Comparison of ENCODE assay signal across 7 cellular contexts in the genomic region with DNA sequence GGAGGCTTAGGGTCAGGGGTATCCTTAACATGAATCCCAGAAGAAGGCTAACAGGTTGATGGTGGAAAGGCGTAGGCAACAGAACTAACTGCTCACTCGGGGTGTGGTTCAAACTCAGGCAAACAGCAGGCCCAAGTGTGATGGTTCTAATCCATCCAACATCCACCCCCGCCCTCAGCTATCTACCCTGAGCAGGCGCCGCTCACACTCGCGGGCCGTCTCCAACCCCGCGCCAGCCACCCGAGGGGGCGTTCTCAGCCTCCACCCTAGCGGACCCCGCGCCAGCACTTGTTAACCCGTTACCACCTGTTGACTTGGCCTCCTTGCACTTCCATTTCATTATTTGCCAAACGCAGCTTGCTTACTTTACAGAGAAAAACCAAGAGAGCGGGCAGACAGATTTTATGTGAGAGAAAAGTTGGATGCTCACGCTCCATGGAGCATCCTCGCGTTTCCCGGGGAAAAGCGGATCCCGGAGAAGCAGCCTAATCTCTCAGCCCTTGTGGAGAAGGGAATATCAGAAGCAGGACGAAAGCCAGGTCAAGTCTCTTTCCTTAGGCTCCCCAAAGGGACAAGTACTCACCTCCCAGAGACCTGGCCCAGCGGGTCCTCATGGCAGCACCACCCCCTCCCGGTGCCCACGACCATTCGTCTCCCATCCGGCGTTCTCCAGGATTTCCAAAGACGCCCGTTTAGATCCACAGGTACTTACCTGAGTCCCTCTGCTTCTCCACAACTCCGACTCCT. TPM values are rescaled to one million over a fixed set of nuclear protein-coding genes. Genes with fewer than 3 reads are reported as not detected.
DNase-seq lines count a peak whose midpoint lies in the region; ATAC-seq and TF ChIP-seq lines count a peak whose summit lies in the region.

No MANE protein-coding gene starts in this region.

- TF ChIP-seq EP300 in ovary (IDR thresholded peaks at IDR 0.05) = no peak

- intact Hi-C loops in ovary (cut with DNase I) = loop anchor here in 1 of 4 donors (10.0 kb wide), 1 partner anchor 81 kb away; no protein-coding TSS in a partner anchor

- WGBS in ovary, 3 donors = 2 to 3% (median 3%) methylated on average over 33 to 34 of the region's 34 CpGs

- H3K27ac ChIP-seq in foreskin keratinocyte = no peak overlapping the region
- H3K27ac ChIP-seq in ovary = peak overlapping the region in 1 of 2 donors; percentile 64

- H3K4me1 ChIP-seq in foreskin keratinocyte = no peaks in the 10 kb centered on the region
- peaks cover 3% of the 10 kb centered on the region for H3K4me1 ChIP-seq in ovary (ENCODE audit: insufficient read depth)

- TF ChIP-seq CTCF in foreskin keratinocyte (conservative IDR thresholded peaks at IDR 0.05) (no peak), ovary (IDR thresholded peaks at IDR 0.05) (no peak)

- TF ChIP-seq POLR2A in ovary (IDR thresholded peaks at IDR 0.05) = no peak

- ATAC-seq in foreskin keratinocyte (peak; percentile 9), HG03378 (IDR thresholded peaks at IDR 0.05; ENCODE audit: unreplicated experiment) (no peak), HG03460 (IDR thresholded peaks at IDR 0.05; ENCODE audit: unreplicated experiment) (no peak)

- H3K4me3 ChIP-seq in H7 (ENCODE audit: insufficient read depth, low read depth, low read length) (peak overlapping the region; percentile 77), ovary (peak overlapping the region; percentile 79)

- no peaks in the 10 kb centered on the region for H3K9me3 ChIP-seq in ovary

- peak; percentile 51 for DNase-seq in H7
- peak; percentile 45 for DNase-seq in UCSD-AML1 (lab: John Stamatoyannopoulos, UW; ENCODE audit: unreplicated experiment)
- DNase-seq in foreskin keratinocyte = peak; percentile 28 to 29
- peak; percentile 16 to 61 (median 42) for DNase-seq in ovary
- no peak for DNase-seq in effector CD4-positive, alpha-beta T cell

- H3K27me3 ChIP-seq in H7 (ENCODE audit: control insufficient read depth, insufficient read depth, low read length) (peaks cover 27% of the 10 kb centered on the region), foreskin keratinocyte (no peaks in the 10 kb centered on the region), ovary (no peaks in the 10 kb centered on the region)

- no peaks in the 10 kb centered on the region for H3K36me3 ChIP-seq in H7 (replicated peaks; ENCODE audit: control insufficient read depth, insufficient read depth, low read length)
- H3K36me3 ChIP-seq in ovary = no peaks in the 10 kb centered on the region

RNA-seq across cellular contexts. Expression of a gene that starts 0.8 kb away (rescaled TPM):
- total RNA-seq in H7 (2014; rRNA removed; shearing (Covaris generic)) = 2.9 and 3.3 TPM in 2 replicates
- total RNA-seq in foreskin keratinocyte (44.6 and 57.4 TPM in 2 replicates), ovary (10 to 100 TPM in 6 of 7 donors, 1 to 10 TPM in 1; 7.6 to 31.4 (median 23.1) TPM)
- polyA plus RNA-seq in foreskin keratinocyte (50.2 and 66.0 TPM in 2 replicates), ovary (10 to 100 TPM; 38.8 to 69.8 TPM)

RNA-seq across cellular contexts. Expression of a gene that starts 58.5 kb away (rescaled TPM):
- total RNA-seq in H7 (2014; rRNA removed; shearing (Covaris generic)) = 0.03 TPM in 1 of 2 replicates, not detected in the other
- total RNA-seq in foreskin keratinocyte (not detected in 2 replicates), ovary (10 to 100 TPM in 4 of 7 donors, 1 to 10 TPM in 3; 2.9 to 40.4 (median 17.8) TPM)
- polyA plus RNA-seq in foreskin keratinocyte (not detected in 2 replicates), ovary (10 to 100 TPM; 30.8 to 38.3 TPM)
